ENCODE assay signal across 8 cellular contexts in the genomic region with DNA sequence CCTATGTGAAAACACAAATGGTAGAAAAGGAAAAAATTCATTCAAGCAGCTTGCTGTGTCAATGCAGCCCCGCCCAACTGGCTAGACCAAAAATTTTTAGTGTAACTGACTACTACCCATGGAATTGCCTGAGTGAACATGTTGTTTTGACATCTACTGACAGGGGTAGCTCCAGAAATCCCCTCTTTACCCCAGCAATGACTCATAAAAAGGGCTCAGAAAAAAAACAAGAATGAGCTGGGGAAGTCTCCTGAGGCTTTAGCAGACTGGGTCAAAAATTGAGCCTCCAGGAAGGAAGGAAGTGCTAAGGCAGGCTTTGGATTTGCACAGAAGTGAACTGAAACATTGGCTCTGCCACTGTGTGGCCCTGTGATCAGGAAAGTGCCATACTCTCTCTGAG. TPM values are rescaled to one million over a fixed set of nuclear protein-coding genes. Genes with fewer than 3 reads are reported as not detected.
A peak's percentile ranks its signal among the peaks of the same experiment; 100 is the strongest.
DNase-seq lines count a peak whose midpoint lies in the region; ATAC-seq and TF ChIP-seq lines count a peak whose summit lies in the region.

No MANE protein-coding gene starts in this region.

- no peaks in the 10 kb centered on the region for H3K27me3 ChIP-seq in spleen (replicated peaks in 1 of 7)

- ATAC-seq in GM18870 (IDR thresholded peaks at IDR 0.05; ENCODE audit: unreplicated experiment) (peak; percentile 77), HG02759 (IDR thresholded peaks at IDR 0.05; ENCODE audit: unreplicated experiment) (peak; percentile 95), sciatic nerve (peak; percentile 52), esophagus mucosa (no peak)

- H3K27ac ChIP-seq in spleen = no peak overlapping the region

- no peak overlapping the region for H3K4me3 ChIP-seq in spleen

- H3K4me1 ChIP-seq in spleen = peaks cover 0 to 9% (median 2%) of the 10 kb centered on the region in 6 donors

- DNase-seq in amniotic stem cell (lab: John Stamatoyannopoulos, UW) (peak; percentile 13), sciatic nerve (ENCODE audit: low spot score) (no peak), spleen (no peak), activated gamma-delta T cell (lab: John Stamatoyannopoulos, UW) (no peak), posterior cingulate gyrus (no peak)

- no peaks in the 10 kb centered on the region for H3K36me3 ChIP-seq in spleen

- intact Hi-C loops in sciatic nerve (cut with DNase I) (no loop called here), spleen (cut with DNase I; ENCODE audit: low total_unique reads) (no loop called here), posterior cingulate gyrus (cut with DNase I) (no loop called here)

- no peak for TF ChIP-seq POLR2A in spleen (IDR thresholded peaks at IDR 0.05)

- WGBS in spleen, 5 donors = 68 to 76% (median 72%) methylated on average over 1 of the region's 1 CpG

- H3K9me3 ChIP-seq in spleen = no peaks in the 10 kb centered on the region

- no peak for TF ChIP-seq CTCF in spleen (IDR thresholded peaks at IDR 0.05 in 8 of 11, conservative IDR thresholded peaks at IDR 0.05 in 3 of 11)

RNA-seq across cellular contexts. Expression of a gene that starts 24.4 kb away (rescaled TPM):
- 41.1 TPM for total RNA-seq in sciatic nerve
- total RNA-seq in spleen = 10 to 100 TPM; 10.8 to 27.8 (median 14.3) TPM
- 1 to 10 TPM; 1.7 to 6.0 (median 2.4) TPM for polyA plus RNA-seq in spleen
- 10.4 TPM for total RNA-seq in esophagus mucosa
